ENCODE assay signal across 28 cellular contexts in the genomic region with DNA sequence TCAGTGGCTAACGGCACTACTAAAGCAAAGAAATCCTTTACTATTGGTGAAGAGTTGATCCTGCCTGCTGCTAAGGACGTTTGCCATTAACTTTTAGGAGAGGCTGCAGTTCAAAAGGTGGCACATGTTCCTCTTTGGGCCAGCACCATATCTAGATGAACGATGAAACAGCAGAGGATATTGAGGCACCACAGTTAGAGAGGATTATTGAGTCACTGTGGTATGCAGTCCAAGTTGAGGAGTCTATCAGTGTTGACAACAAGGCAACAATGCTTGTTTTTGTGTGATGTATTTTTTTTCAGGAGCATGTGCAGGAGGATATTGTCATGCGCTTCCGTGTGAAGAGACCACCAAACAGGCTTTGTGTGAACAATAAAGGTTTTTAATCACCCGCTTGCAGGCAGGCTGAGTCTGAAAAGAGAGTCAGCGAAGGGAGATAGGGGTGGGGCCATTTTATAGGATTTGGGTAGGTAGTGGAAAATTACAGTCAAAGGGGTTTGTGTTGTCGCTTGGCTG.
"Had no signal": no experiment of that assay in that cellular context is flagged by ENCODE, and none has a peak within 500 bp of the region (broad histone marks: within the 10 kb centered on the region; RNA-seq: fewer than 3 reads in every experiment).

No MANE protein-coding gene starts in this region.

- H3K9me3 Mint-ChIP-seq: activated naive CD4-positive, alpha-beta T cell treated with anti-CD3 and anti-CD28 coated beads, Interleukin-2, amount 10 ng/mL, durations not matched to agents 7 days and 5 days; activated naive CD8-positive, alpha-beta T cell treated with anti-CD3 and anti-CD28 coated beads for 36 hours; T-helper 1 cell treated with Interleukin-12 subunit alpha and Interleukin-12 subunit beta and Interleukin-4 antibody, amounts not matched to agents 30 μg/mL and 1 μg/mL, for 36 hours had no signal

- H3K27ac ChIP-seq: brain microvascular endothelial cell, cardiac muscle cell, Peyer's patch, RWPE1, SJCRH30 had no signal

- H3K4me3 ChIP-seq: cardiac muscle cell, MG63, Peyer's patch, SJCRH30 had no signal

- H3K27ac Mint-ChIP-seq: activated CD8-positive, alpha-beta T cell treated with anti-CD3 and anti-CD28 coated beads, Interleukin-2, amount 10 ng/mL, durations not matched to agents 7 days and 5 days; activated naive CD8-positive, alpha-beta T cell treated with anti-CD3 and anti-CD28 coated beads for 36 hours; T-helper 1 cell treated with Interleukin-12 subunit alpha and Interleukin-12 subunit beta and Interleukin-4 antibody, amounts not matched to agents 30 μg/mL and 1 μg/mL, for 36 hours; WTC11 had no signal

- H3K9me3 ChIP-seq: MG63, Peyer's patch, SJCRH30 had no signal

- H3K36me3 ChIP-seq: brain microvascular endothelial cell, cardiac muscle cell, MG63, Peyer's patch, SJCRH30 had no signal

- H3K27me3 ChIP-seq: brain microvascular endothelial cell, cardiac muscle cell, MG63, Peyer's patch, SJCRH30 had no signal

- H3K36me3 Mint-ChIP-seq: activated naive CD4-positive, alpha-beta T cell treated with anti-CD3 and anti-CD28 coated beads, Interleukin-2, amount 10 ng/mL, durations not matched to agents 7 days and 5 days had no signal

- H3K4me1 Mint-ChIP-seq: activated naive CD4-positive, alpha-beta T cell treated with anti-CD3 and anti-CD28 coated beads, Interleukin-2, amount 10 ng/mL, durations not matched to agents 7 days and 5 days had no signal

- H3K4me3 Mint-ChIP-seq: activated CD8-positive, alpha-beta T cell treated with anti-CD3 and anti-CD28 coated beads, Interleukin-2, amount 10 ng/mL, durations not matched to agents 7 days and 5 days; activated naive CD4-positive, alpha-beta T cell treated with anti-CD3 and anti-CD28 coated beads, Interleukin-2, amount 10 ng/mL, durations not matched to agents 7 days and 5 days; activated naive CD8-positive, alpha-beta T cell treated with anti-CD3 and anti-CD28 coated beads for 36 hours; T-helper 1 cell treated with Interleukin-12 subunit alpha and Interleukin-12 subunit beta and Interleukin-4 antibody, amounts not matched to agents 30 μg/mL and 1 μg/mL, for 36 hours; WTC11 had no signal

- H3K27me3 Mint-ChIP-seq: activated naive CD4-positive, alpha-beta T cell treated with anti-CD3 and anti-CD28 coated beads, Interleukin-2, amount 10 ng/mL, durations not matched to agents 7 days and 5 days; activated naive CD8-positive, alpha-beta T cell treated with anti-CD3 and anti-CD28 coated beads for 36 hours had no signal

- DNase-seq: activated CD4-positive, alpha-beta T cell treated with anti-CD3 and anti-CD28 coated beads for 48 hours; activated CD4-positive, alpha-beta T cell treated with anti-CD3 and anti-CD28 coated beads, Interleukin-2, amount 50 U/mL, for 4 hours; activated CD4-positive, CD25-positive, alpha-beta regulatory T cell treated with anti-CD3 and anti-CD28 coated beads, Interleukin-2, amount 50 U/mL, for 72 hours; activated CD8-positive, alpha-beta memory T cell treated with anti-CD3 and anti-CD28 coated beads, Interleukin-2, amount 50 U/mL, for 48 hours; activated CD8-positive, alpha-beta T cell treated with anti-CD3 and anti-CD28 coated beads, Interleukin-2, amount 10 ng/mL, durations not matched to agents 7 days and 5 days; activated gamma-delta T cell treated with Interleukin-2 at 50 U/mL for 16 hours; activated naive CD4-positive, alpha-beta T cell treated with anti-CD3 and anti-CD28 coated beads, Interleukin-2, amount 10 ng/mL, durations not matched to agents 7 days and 5 days; activated naive CD8-positive, alpha-beta T cell treated with anti-CD3 and anti-CD28 coated beads for 36 hours; activated T-cell treated with anti-CD3 and anti-CD28 coated beads, Interleukin-2, amount 50 U/mL, for 1 hour; brain microvascular endothelial cell; cerebellar nuclear complex; MG63; MV-4-11; NCI-H1092 treated with DMSO at 0.1 percent for 48 hours; NCI-H1436; NCI-H1694 treated with DMSO at 0.1 percent for 48 hours; NCI-H2029 treated with DMSO at 0.1 percent for 48 hours; NCI-H345; NCI-H510A; Peyer's patch; Right ventricle myocardium superior; SJCRH30; SW 1271 had no signal

- ATAC-seq: activated CD8-positive, alpha-beta T cell treated with anti-CD3 and anti-CD28 coated beads, Interleukin-2, amount 10 ng/mL, durations not matched to agents 7 days and 5 days; SK-N-SH treated with all-trans-retinoic acid at 6 μM for 48 hours; WTC11 had no signal
